ENCODE assay signal across 1 cellular context in genomic region chr10:26860542-26861325, GRCh38.
TF ChIP-seq lines count a peak whose summit lies in the region.

Gene ABI1 (minus strand): TSS chr10:26860958. CDS start chr10:26860863, 95 bp downstream.

TF ChIP-seq in HEK293, 187 proteins besides CTCF, POLR2A, EP300 and RAD21 (continued from another document):
- TF ChIP-seq MYNN (tag by site-specific recombination; IDR thresholded peaks at IDR 0.05; ENCODE audit: borderline replicate concordance) (no peak), SP3 (tag by site-specific recombination; IDR thresholded peaks at IDR 0.05) (peak; percentile 93), KLF1 (tag by site-specific recombination; IDR thresholded peaks at IDR 0.05) (peak; percentile 69), KLF16 (tag by site-specific recombination; IDR thresholded peaks at IDR 0.05) (peak; percentile 90), GLI4 (tag by site-specific recombination; IDR thresholded peaks at IDR 0.05) (no peak), SCRT2 (tag by site-specific recombination; IDR thresholded peaks at IDR 0.05) (0 out of 2 replicates have a peak, but pooled peaks have one; percentile 9), ZNF19 (tag by site-specific recombination; IDR thresholded peaks at IDR 0.05; ENCODE audit: low read depth) (no peak), ZNF292 (tag by site-specific recombination; IDR thresholded peaks at IDR 0.05; ENCODE audit: borderline replicate concordance, low read depth) (no peak), KLF8 (tag by site-specific recombination; IDR thresholded peaks at IDR 0.05) (peak; percentile 97), ZNF664 (tag by site-specific recombination; IDR thresholded peaks at IDR 0.05) (no peak), ZNF350 (tag by site-specific recombination; IDR thresholded peaks at IDR 0.05) (no peak), IKZF3 (tag by site-specific recombination; IDR thresholded peaks at IDR 0.05) (no peak), ZNF768 (tag by site-specific recombination; IDR thresholded peaks at IDR 0.05) (no peak), ZNF324 (tag by site-specific recombination; IDR thresholded peaks at IDR 0.05) (no peak; the same call in 1 of the 2 replicates), GLI2 (tag by site-specific recombination; IDR thresholded peaks at IDR 0.05; ENCODE audit: borderline replicate concordance, low read depth) (no peak), ZNF600 (tag by site-specific recombination; IDR thresholded peaks at IDR 0.05) (peak; percentile 81), ZNF174 (tag by site-specific recombination; IDR thresholded peaks at IDR 0.05) (no peak), GFI1B (tag by site-specific recombination; IDR thresholded peaks at IDR 0.05) (no peak), ZNF23 (tag by site-specific recombination; IDR thresholded peaks at IDR 0.05; ENCODE audit: borderline replicate concordance) (no peak), TRIM28 (IDR thresholded peaks at IDR 0.05; ENCODE audit: borderline replicate concordance, low read length) (no peak), ZNF654 (tag by site-specific recombination; IDR thresholded peaks at IDR 0.05; ENCODE audit: low read depth) (no peak), BCL11B (tag by site-specific recombination; IDR thresholded peaks at IDR 0.05; ENCODE audit: low read depth) (peak; percentile 36; the same call in 1 of the 2 replicates), ZBTB20 (tag by site-specific recombination; IDR thresholded peaks at IDR 0.05) (peak; percentile 85), GLIS2 (tag by site-specific recombination; IDR thresholded peaks at IDR 0.05) (peak; percentile 91), ZBTB21 (tag by site-specific recombination; IDR thresholded peaks at IDR 0.05) (no peak), ZNF239 (tag by site-specific recombination; IDR thresholded peaks at IDR 0.05) (no peak), ZNF184 (tag by site-specific recombination; IDR thresholded peaks at IDR 0.05) (no peak), ZNF488 (tag by site-specific recombination; IDR thresholded peaks at IDR 0.05) (no peak), ZNF112 (tag by site-specific recombination; IDR thresholded peaks at IDR 0.05) (no peak), ZNF341 (tag by site-specific recombination; IDR thresholded peaks at IDR 0.05; ENCODE audit: low read depth) (peak; percentile 90), ZNF707 (tag by site-specific recombination; IDR thresholded peaks at IDR 0.05) (no peak), KLF17 (tag by site-specific recombination; IDR thresholded peaks at IDR 0.05) (peak; percentile 56; the same call in 1 of the 2 replicates), ZBTB48 (tag by site-specific recombination; IDR thresholded peaks at IDR 0.05) (peak; percentile 31; the same call in 1 of the 2 replicates), ZNF362 (tag by site-specific recombination; IDR thresholded peaks at IDR 0.05) (peak; percentile 98), ZNF2 (tag by site-specific recombination; IDR thresholded peaks at IDR 0.05) (peak; percentile 29; the same call in 1 of the 2 replicates), ZNF473 (tag by site-specific recombination; IDR thresholded peaks at IDR 0.05) (no peak)
- TF ChIP-seq, protein P1, sequence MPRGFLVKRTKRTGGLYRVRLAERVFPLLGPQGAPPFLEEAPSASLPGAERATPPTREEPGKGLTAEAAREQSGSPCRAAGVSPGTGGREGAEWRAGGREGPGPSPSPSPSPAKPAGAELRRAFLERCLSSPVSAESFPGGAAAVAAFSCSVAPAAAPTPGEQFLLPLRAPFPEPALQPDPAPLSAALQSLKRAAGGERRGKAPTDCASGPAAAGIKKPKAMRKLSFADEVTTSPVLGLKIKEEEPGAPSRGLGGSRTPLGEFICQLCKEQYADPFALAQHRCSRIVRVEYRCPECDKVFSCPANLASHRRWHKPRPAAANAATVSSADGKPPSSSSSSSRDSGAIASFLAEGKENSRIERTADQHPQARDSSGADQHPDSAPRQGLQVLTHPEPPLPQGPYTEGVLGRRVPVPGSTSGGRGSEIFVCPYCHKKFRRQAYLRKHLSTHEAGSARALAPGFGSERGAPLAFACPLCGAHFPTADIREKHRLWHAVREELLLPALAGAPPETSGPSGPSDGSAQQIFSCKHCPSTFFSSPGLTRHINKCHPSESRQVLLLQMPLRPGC (tag by site-specific recombination; IDR thresholded peaks at IDR 0.05), result no peak
- TF ChIP-seq, protein P2, sequence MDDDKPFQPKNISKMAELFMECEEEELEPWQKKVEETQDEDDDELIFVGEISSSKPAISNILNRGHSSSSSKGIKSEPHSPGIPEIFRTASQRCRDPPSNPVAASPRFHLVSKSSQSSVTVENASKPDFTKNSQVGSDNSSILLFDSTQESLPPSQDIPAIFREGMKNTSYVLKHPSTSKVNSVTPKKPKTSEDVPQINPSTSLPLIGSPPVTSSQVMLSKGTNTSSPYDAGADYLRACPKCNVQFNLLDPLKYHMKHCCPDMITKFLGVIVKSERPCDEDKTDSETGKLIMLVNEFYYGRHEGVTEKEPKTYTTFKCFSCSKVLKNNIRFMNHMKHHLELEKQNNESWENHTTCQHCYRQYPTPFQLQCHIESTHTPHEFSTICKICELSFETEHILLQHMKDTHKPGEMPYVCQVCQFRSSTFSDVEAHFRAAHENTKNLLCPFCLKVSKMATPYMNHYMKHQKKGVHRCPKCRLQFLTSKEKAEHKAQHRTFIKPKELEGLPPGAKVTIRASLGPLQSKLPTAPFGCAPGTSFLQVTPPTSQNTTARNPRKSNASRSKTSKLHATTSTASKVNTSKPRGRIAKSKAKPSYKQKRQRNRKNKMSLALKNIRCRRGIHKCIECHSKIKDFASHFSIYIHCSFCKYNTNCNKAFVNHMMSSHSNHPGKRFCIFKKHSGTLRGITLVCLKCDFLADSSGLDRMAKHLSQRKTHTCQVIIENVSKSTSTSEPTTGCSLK (tag by site-specific recombination; IDR thresholded peaks at IDR 0.05), result no peak
